8 cellular contexts compared by ENCODE assay signal in genomic region chr11:47176328-47177228, GRCh38. TPM values are rescaled to one million over a fixed set of nuclear protein-coding genes. Genes with fewer than 3 reads are reported as not detected.
A peak's percentile ranks its signal among the peaks of the same experiment; 100 is the strongest.
DNase-seq lines count a peak whose midpoint lies in the region; ATAC-seq and TF ChIP-seq lines count a peak whose summit lies in the region.

TSS of gene ARFGAP2 (minus strand) at chr11:47176879. CDS start at chr11:47176853, 26 bp downstream.

- H3K9me3 ChIP-seq in ES-I3 (ENCODE audit: control insufficient read depth, insufficient read depth, low read length) = no peaks in the 10 kb centered on the region
- no peaks in the 10 kb centered on the region for H3K9me3 ChIP-seq in Loucy (ENCODE audit: insufficient read depth, low read depth, low read length)
- H3K9me3 ChIP-seq in RWPE2 (ENCODE audit: severe bottlenecking) = no peaks in the 10 kb centered on the region

- H3K36me3 Mint-ChIP-seq in nephron (ENCODE audit: low read depth) = peaks cover 30% of the 10 kb centered on the region

- no peaks in the 10 kb centered on the region for H3K27me3 ChIP-seq in H7 (ENCODE audit: control insufficient read depth, insufficient read depth, low read length)
- peaks cover 4% of the 10 kb centered on the region for H3K27me3 ChIP-seq in Loucy (ENCODE audit: insufficient read depth, low read length, poor library complexity, severe bottlenecking)
- no peaks in the 10 kb centered on the region for H3K27me3 ChIP-seq in RWPE2 (ENCODE audit: insufficient read depth, poor library complexity, severe bottlenecking)

- H2AFZ ChIP-seq in Loucy (ENCODE audit: low read length) = peak within 1 kb of the TSS; percentile 100

- H3K4me3 ChIP-seq in H7 (ENCODE audit: insufficient read depth, low read depth, low read length) = peak within 1 kb of the TSS; percentile 93
- peak within 1 kb of the TSS; percentile 97 for H3K4me3 ChIP-seq in Loucy (ENCODE audit: low read length, poor library complexity, severe bottlenecking)
- H3K4me3 ChIP-seq in RWPE2 (ENCODE audit: severe bottlenecking) = peak within 1 kb of the TSS; percentile 73

- H3K4me1 ChIP-seq in ES-I3 (ENCODE audit: insufficient read depth, low read length) = peaks cover 9% of the 10 kb centered on the region; the same call in 1 of the 2 replicates
- H3K4me1 ChIP-seq in Loucy (ENCODE audit: insufficient read depth, low read length, poor library complexity, severe bottlenecking) = peaks cover 41% of the 10 kb centered on the region
- H3K4me1 ChIP-seq in RWPE2 (ENCODE audit: insufficient read depth, poor library complexity, severe bottlenecking) = no peaks in the 10 kb centered on the region

- H3K27me3 Mint-ChIP-seq in nephron (ENCODE audit: low read depth) = no peaks in the 10 kb centered on the region

- peak within 1 kb of the TSS; percentile 100 for H3K4me2 ChIP-seq in Loucy (ENCODE audit: low read depth, low read length, poor library complexity, severe bottlenecking)

- H3F3A ChIP-seq in Loucy (ENCODE audit: low read depth) = no peaks in the 10 kb centered on the region

- H3K36me3 ChIP-seq in ES-I3 (ENCODE audit: insufficient read depth, low read length) = peaks cover 13% of the 10 kb centered on the region
- peaks cover 33% of the 10 kb centered on the region for H3K36me3 ChIP-seq in H7 (replicated peaks; ENCODE audit: control insufficient read depth, insufficient read depth, low read length)
- peaks cover 21% of the 10 kb centered on the region; the same call in 1 of the 2 replicates for H3K36me3 ChIP-seq in Loucy (ENCODE audit: insufficient read depth, low read length)
- H3K36me3 ChIP-seq in RWPE2 (ENCODE audit: low read depth) = peaks cover 55% of the 10 kb centered on the region

- H3K4me1 Mint-ChIP-seq in nephron = peaks cover 24% of the 10 kb centered on the region

- no peaks in the 10 kb centered on the region for H3K9me3 Mint-ChIP-seq in nephron

- TF ChIP-seq CTCF in Loucy (conservative IDR thresholded peaks at IDR 0.05; ENCODE audit: low read length) = no peak
- TF ChIP-seq CTCF in RWPE2 (IDR thresholded peaks at IDR 0.05; ENCODE audit: poor library complexity, severe bottlenecking) = no peak
- TF ChIP-seq CTCF in nephron (IDR thresholded peaks at IDR 0.05; ENCODE audit: unreplicated experiment in 3 of 3) = no peak

- peak; percentile 94 for ATAC-seq in RWPE2 (ENCODE audit: low read depth)
- ATAC-seq in stimulated activated naive CD8-positive, alpha-beta T cell treated with anti-CD3 and anti-CD28 coated beads, Interleukin-15, Interleukin-2, amounts not matched to agents 100 U/mL and 50 U/mL, for 24 hours = peak; percentile 96

- no peaks in the 10 kb centered on the region for H3K9me2 ChIP-seq in Loucy (replicated peaks; ENCODE audit: low read depth, low read length)

- peaks cover 43% of the 10 kb centered on the region for H4K20me1 ChIP-seq in Loucy (ENCODE audit: insufficient read depth, low read length, poor library complexity, severe bottlenecking)

- H3K4me3 Mint-ChIP-seq in nephron = peak within 1 kb of the TSS; percentile 97 to 99 (median 98)

- H3K27ac ChIP-seq in RWPE2 (ENCODE audit: poor library complexity, severe bottlenecking) = peak within 1 kb of the TSS; percentile 65

- H3K27ac Mint-ChIP-seq in nephron = peak within 1 kb of the TSS; percentile 99 to 100 (median 99)

- H3K79me2 ChIP-seq in Loucy (ENCODE audit: insufficient read depth, low read length) = peaks cover 50% of the 10 kb centered on the region

- H3K9ac ChIP-seq in ES-I3 (ENCODE audit: low read depth, low read length) = peak within 1 kb of the TSS; percentile 97
- peak within 1 kb of the TSS; percentile 96 for H3K9ac ChIP-seq in Loucy (ENCODE audit: low read depth, low read length, poor library complexity, severe bottlenecking)

- DNase-seq in H7 (peak; percentile 100), RWPE2 (ENCODE audit: low spot score) (peak; percentile 96), fibroblast of peridontal ligament (ENCODE audit: extremely low read depth) (peak; percentile 90)
- DNase-seq in activated T-helper 9 cell treated with anti-CD3 and anti-CD28 coated beads, Interleukin-2, amount 50 U/mL, for 16 hours (ENCODE audit: low read depth) = peak; percentile 96
- peak; percentile 97 for DNase-seq in stimulated activated naive CD8-positive, alpha-beta T cell treated with anti-CD3 and anti-CD28 coated beads, Interleukin-15, Interleukin-2, amounts not matched to agents 100 U/mL and 50 U/mL, for 24 hours

RNA-seq across cellular contexts. Expression of gene ARFGAP2, which starts in this region (rescaled TPM):
- total RNA-seq in H7 (2014; rRNA removed; shearing (Covaris generic)) = 84.4 and 94.7 TPM in 2 replicates

Comparison
In these comparisons a context has a peak if more than half of its experiments do, and no peak if none do; other contexts are left out.
1. Peak in every context shown above with its lines: DNase-seq, ATAC-seq, H3K4me3 ChIP-seq and H3K27ac ChIP-seq.